In genomic region chr3:98021821-98022220, GRCh38 we compare ENCODE assay signal across 1 cellular context.
TF ChIP-seq lines count a peak whose summit lies in the region.

No MANE protein-coding gene starts in this region.

TF ChIP-seq in GM12878, 131 proteins besides CTCF, POLR2A, EP300 and RAD21:
- no peak for TF ChIP-seq E2F8 (IDR thresholded peaks at IDR 0.05; ENCODE audit: low read depth, partially characterized antibody)
- TF ChIP-seq BHLHE40 (IDR thresholded peaks at IDR 0.05; ENCODE audit: borderline replicate concordance in 1 of 2, low read depth in 2 of 2, low read length in 1 of 2), result peak in 1 of 2 experiments; percentile 13; a peak in 1 of 4 replicates
